16 cellular contexts compared by ENCODE assay signal in the genomic region with DNA sequence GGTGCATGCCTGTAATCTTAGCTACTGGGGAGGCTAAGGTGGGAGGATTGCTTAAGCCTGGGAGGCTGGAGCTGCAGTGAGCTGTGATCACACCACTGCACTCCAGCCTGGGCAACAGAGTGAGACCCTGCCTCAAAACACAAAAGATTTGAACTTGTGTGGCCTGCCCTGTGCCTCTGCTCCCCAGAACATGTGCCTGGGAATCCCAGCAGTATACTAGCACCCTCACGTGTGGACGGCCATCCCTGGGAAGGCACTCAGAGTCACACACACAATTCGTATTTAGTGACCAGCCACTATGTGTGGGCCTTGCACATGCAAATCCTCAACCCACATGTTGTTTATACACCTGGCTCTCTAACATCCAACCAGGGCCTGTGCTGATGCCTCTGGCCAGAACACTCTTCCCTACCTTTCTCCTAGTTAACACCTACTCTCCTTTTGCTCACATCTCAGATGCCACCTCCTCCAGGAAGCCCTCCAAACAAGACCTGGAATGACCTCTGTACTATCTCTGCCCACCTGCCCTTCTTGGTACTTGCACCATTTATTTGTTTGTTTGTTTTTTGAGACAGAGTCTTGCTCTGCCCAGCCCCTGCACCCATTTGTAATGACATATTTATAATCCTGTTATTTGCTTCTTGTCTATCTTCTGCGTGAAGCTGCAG. TPM values are rescaled to one million over a fixed set of nuclear protein-coding genes. Genes with fewer than 3 reads are reported as not detected.
A peak's percentile ranks its signal among the peaks of the same experiment; 100 is the strongest.
DNase-seq lines count a peak whose midpoint lies in the region; ATAC-seq, FAIRE-seq and TF ChIP-seq lines count a peak whose summit lies in the region.
"Had no signal": no experiment of that assay in that cellular context is flagged by ENCODE, and none has a peak within 500 bp of the region (broad histone marks: within the 10 kb centered on the region; RNA-seq: fewer than 3 reads in every experiment).

No MANE protein-coding gene starts in this region.

- H3K27me3 Mint-ChIP-seq in endothelial cell (ENCODE audit: unreplicated experiment) (peaks cover 11% of the 10 kb centered on the region), nephron progenitor cell (ENCODE audit: low read depth, poor library complexity) (peaks cover 66% of the 10 kb centered on the region), immature natural killer cell (ENCODE audit: low read depth in 3 of 3) (peaks cover 4 to 7% (median 5%) of the 10 kb centered on the region in 3 donors)

- peak overlapping the region; percentile 48 for H3K27ac ChIP-seq in C4-2B
- H3K27ac ChIP-seq: BLaER1 had no signal

- no peak for ATAC-seq in HG02884 (IDR thresholded peaks at IDR 0.05; ENCODE audit: unreplicated experiment)

- H3K4me1 Mint-ChIP-seq in endothelial cell (ENCODE audit: unreplicated experiment) (peaks cover under 1% of the 10 kb centered on the region), nephron progenitor cell (peaks cover 6% of the 10 kb centered on the region), immature natural killer cell (peaks cover under 1 to 10% of the 10 kb centered on the region in 2 donors)

- DNase-seq in GM12891 (ENCODE audit: insufficient read length, low spot score) (no peak), endothelial cell (ENCODE audit: low spot score) (no peak), nephron progenitor cell (no peak), immature natural killer cell (no peak)
- DNase-seq: CD4-positive, CD25-positive, alpha-beta regulatory T cell; DMS79; EL; GOT3; H9; IMR-90; KG1 had no signal

- no peak for TF ChIP-seq POLR2A in GM12891 (IDR thresholded peaks at IDR 0.05; ENCODE audit: low read depth, low read length)

- TF ChIP-seq CTCF in C4-2B (conservative IDR thresholded peaks at IDR 0.05) (no peak), endothelial cell (IDR thresholded peaks at IDR 0.05; ENCODE audit: unreplicated experiment) (no peak), nephron progenitor cell (IDR thresholded peaks at IDR 0.05) (no peak)

- H3K36me3 Mint-ChIP-seq in endothelial cell (ENCODE audit: low read depth, unreplicated experiment) = peaks cover 4% of the 10 kb centered on the region
- H3K36me3 Mint-ChIP-seq in nephron progenitor cell (ENCODE audit: low read depth) = no peaks in the 10 kb centered on the region
- H3K36me3 Mint-ChIP-seq in immature natural killer cell = peaks cover 0 to 4% (median 0%) of the 10 kb centered on the region in 3 donors

- H3K9me3 Mint-ChIP-seq in endothelial cell (ENCODE audit: unreplicated experiment) (peaks cover 9% of the 10 kb centered on the region), nephron progenitor cell (peaks cover 27% of the 10 kb centered on the region), immature natural killer cell (peaks cover 0 to 5% (median 0%) of the 10 kb centered on the region in 6 donors)

- peak overlapping the region; percentile 24 for H3K4me3 Mint-ChIP-seq in endothelial cell (ENCODE audit: unreplicated experiment)
- H3K4me3 Mint-ChIP-seq in nephron progenitor cell = no peak overlapping the region
- no peak overlapping the region for H3K4me3 Mint-ChIP-seq in immature natural killer cell
- H3K4me3 Mint-ChIP-seq: H9 had no signal

- peak; percentile 5 for FAIRE-seq in GM12891 (lab: Jason Lieb, UNC)
- FAIRE-seq: G401.6, GM12892 had no signal

- H3K27ac Mint-ChIP-seq in endothelial cell (ENCODE audit: unreplicated experiment) (no peak overlapping the region), nephron progenitor cell (no peak overlapping the region), immature natural killer cell (peak overlapping the region in 1 of 6 donors; percentile 34)
- H3K27ac Mint-ChIP-seq: H9 had no signal

TF ChIP-seq in GM12891, 5 proteins besides CTCF, POLR2A, EP300 and RAD21:
- TF ChIP-seq TAF1 (IDR thresholded peaks at IDR 0.05; ENCODE audit: low read depth, low read length) = no peak
- TF ChIP-seq POU2F2 (IDR thresholded peaks at IDR 0.05; ENCODE audit: low read depth, low read length) = 0 out of 2 replicates have a peak, but pooled peaks have one; percentile 51
- TF ChIP-seq PAX5 (IDR thresholded peaks at IDR 0.05; ENCODE audit: insufficient read depth, low read length, severe bottlenecking) = no peak
- no peak for TF ChIP-seq SPI1 (IDR thresholded peaks at IDR 0.05; ENCODE audit: low read depth, low read length)
- TF ChIP-seq POLR2AphosphoS5 (IDR thresholded peaks at IDR 0.05; ENCODE audit: low read depth, low read length) = no peak

RNA-seq across cellular contexts. Expression of a gene that starts 7.7 kb away (rescaled TPM):
- 138 TPM for polyA plus RNA-seq in GM12891 (2012; ENCODE audit: low read depth, missing spikeins)
- total RNA-seq in endothelial cell (ENCODE audit: unreplicated experiment) = 1.2 TPM
- 100 to 1,000 TPM in 1 of 3 donors, 10 to 100 TPM in 2; 68.0 to 105 (median 72.9) TPM for polyA plus RNA-seq in immature natural killer cell

RNA-seq across cellular contexts. Expression of a gene that starts 26.9 kb away (rescaled TPM):
- polyA plus RNA-seq in GM12891 (2012; ENCODE audit: low read depth, missing spikeins) = 43.5 TPM
- total RNA-seq in endothelial cell (ENCODE audit: unreplicated experiment) = 49.6 TPM
- polyA plus RNA-seq in immature natural killer cell = 1 to 10 TPM; 4.6 to 8.4 (median 5.0) TPM

RNA-seq across cellular contexts. Expression of a gene that starts 56.2 kb away (rescaled TPM):
- polyA plus RNA-seq in GM12891 (2012; ENCODE audit: low read depth, missing spikeins) = 60.4 TPM
- 117 TPM for total RNA-seq in endothelial cell (ENCODE audit: unreplicated experiment)
- polyA plus RNA-seq in immature natural killer cell = 10 to 100 TPM; 74.3 to 99.6 (median 84.9) TPM
